In genomic region chr16:73232555-73233422, GRCh38 we compare ENCODE assay signal across 9 cellular contexts.
DNase-seq lines count a peak whose midpoint lies in the region; ATAC-seq and TF ChIP-seq lines count a peak whose summit lies in the region.
"Had no signal": no experiment of that assay in that cellular context is flagged by ENCODE, and none has a peak within 500 bp of the region (broad histone marks: within the 10 kb centered on the region; RNA-seq: fewer than 3 reads in every experiment).

No MANE protein-coding gene starts in this region.

- no peak overlapping the region for H3K4me2 ChIP-seq in neuronal stem cell (ENCODE audit: insufficient read depth, low read length, poor library complexity, severe bottlenecking)

- 100% methylated on average over 1 of the region's 27 CpGs; no CpG with 5 or more reads in 1 of the 2 donors for WGBS in neuronal stem cell (ENCODE audit: extremely low coverage in 2 of 2, insufficient read length in 2 of 2, insufficient replicate concordance in 1 of 2), 2 donors

- no peak for TF ChIP-seq CTCF in WERI-Rb-1 (IDR thresholded peaks at IDR 0.05; ENCODE audit: low read depth, low read length)

- peak; percentile 95 for DNase-seq in EH (ENCODE audit: low read depth)
- DNase-seq in RKO (ENCODE audit: low spot score): peak; percentile 80
- DNase-seq in glomerular visceral epithelial cell (ENCODE audit: extremely low spot score): peak; percentile 70
- no peak for DNase-seq in neuronal stem cell (ENCODE audit: low spot score)
- no peak for DNase-seq in WERI-Rb-1
- DNase-seq: stimulated activated naive CD8-positive, alpha-beta T cell treated with anti-CD3 and anti-CD28 coated beads, Interleukin-15, amount 100 ng/mL, for 72 hours had no signal

- H3K23ac ChIP-seq in neuronal stem cell (ENCODE audit: low read depth, low read length, poor library complexity): no peak overlapping the region

- H3K18ac ChIP-seq in neuronal stem cell (ENCODE audit: low read length): no peak overlapping the region

- no peak overlapping the region for H4K91ac ChIP-seq in neuronal stem cell (ENCODE audit: low read depth, low read length, poor library complexity)

- H2BK12ac ChIP-seq in neuronal stem cell (ENCODE audit: low read length): no peak overlapping the region

- H3K4me1 ChIP-seq in rectal smooth muscle tissue (ENCODE audit: control insufficient read depth, insufficient read depth, low read length) (no peaks in the 10 kb centered on the region), neuronal stem cell (ENCODE audit: control insufficient read depth in 2 of 2, insufficient read depth in 1 of 2, low read depth in 1 of 2, low read length in 2 of 2) (peaks cover 2 to 8% of the 10 kb centered on the region in 2 donors)

- no peak overlapping the region for H3K14ac ChIP-seq in neuronal stem cell (ENCODE audit: low read length)

- H3K27ac ChIP-seq in rectal smooth muscle tissue (ENCODE audit: low read depth, low read length): peak overlapping the region; percentile 57
- no peak overlapping the region for H3K27ac ChIP-seq in neuronal stem cell (replicated peaks; ENCODE audit: low read length)
- no peak overlapping the region for H3K27ac ChIP-seq in WERI-Rb-1

- H3K9me3 ChIP-seq in neuronal stem cell (replicated peaks in 1 of 2; ENCODE audit: control insufficient read depth in 2 of 2, insufficient read depth in 1 of 2, low read depth in 1 of 2, low read length in 2 of 2) (no peaks in the 10 kb centered on the region), WERI-Rb-1 (ENCODE audit: severe bottlenecking) (no peaks in the 10 kb centered on the region)

- ATAC-seq in GM21576 (IDR thresholded peaks at IDR 0.05; ENCODE audit: unreplicated experiment) (no peak), GM18868 (IDR thresholded peaks at IDR 0.05; ENCODE audit: unreplicated experiment) (no peak)
- ATAC-seq: stimulated activated naive CD8-positive, alpha-beta T cell treated with anti-CD3 and anti-CD28 coated beads, Interleukin-15, amount 100 ng/mL, for 72 hours had no signal

- no peak overlapping the region for H2AFZ ChIP-seq in neuronal stem cell (ENCODE audit: low read length)

- no peak overlapping the region for H2BK15ac ChIP-seq in neuronal stem cell (ENCODE audit: low read length)

- H3K9ac ChIP-seq in rectal smooth muscle tissue (ENCODE audit: low read length): no peak overlapping the region
- no peak overlapping the region for H3K9ac ChIP-seq in neuronal stem cell (ENCODE audit: low read depth, low read length, poor library complexity)

- no peaks in the 10 kb centered on the region for H3K79me1 ChIP-seq in neuronal stem cell (ENCODE audit: low read depth, low read length)

- no peak overlapping the region for H2AK5ac ChIP-seq in neuronal stem cell (ENCODE audit: low read depth, low read length)

- H3K4me3 ChIP-seq in rectal smooth muscle tissue (ENCODE audit: low read length) (peak overlapping the region; percentile 42), neuronal stem cell (ENCODE audit: low read length in 2 of 2) (no peak overlapping the region), WERI-Rb-1 (ENCODE audit: low read depth, low read length) (no peak overlapping the region)

- no peak overlapping the region for H3K4ac ChIP-seq in neuronal stem cell (ENCODE audit: low read length)

- H3K27me3 ChIP-seq in rectal smooth muscle tissue (ENCODE audit: control insufficient read depth, insufficient read depth, low read length) (no peaks in the 10 kb centered on the region), neuronal stem cell (ENCODE audit: control insufficient read depth in 3 of 3, insufficient read depth in 3 of 3, low read depth in 1 of 3, low read length in 3 of 3) (no peaks in the 10 kb centered on the region), WERI-Rb-1 (ENCODE audit: insufficient read depth, low read depth, severe bottlenecking) (peaks cover 37% of the 10 kb centered on the region)

- no peaks in the 10 kb centered on the region for H3K36me3 ChIP-seq in rectal smooth muscle tissue (ENCODE audit: control insufficient read depth, insufficient read depth, low read length)
- no peaks in the 10 kb centered on the region for H3K36me3 ChIP-seq in neuronal stem cell (replicated peaks in 1 of 2; ENCODE audit: control insufficient read depth in 2 of 2, insufficient read depth in 2 of 2, low read length in 2 of 2)
- H3K36me3 ChIP-seq in WERI-Rb-1: no peaks in the 10 kb centered on the region

- H4K8ac ChIP-seq in neuronal stem cell (ENCODE audit: low read depth, low read length): no peak overlapping the region

- no peak overlapping the region for H2BK5ac ChIP-seq in neuronal stem cell (ENCODE audit: low read length)

- no peak overlapping the region for H2BK120ac ChIP-seq in neuronal stem cell (ENCODE audit: low read depth, low read length)

Comparison
In these comparisons a context has a peak if more than half of its experiments do, and no peak if none do; other contexts are left out.
1. DNase-seq: peak in EH (single experiment), RKO (single experiment) and glomerular visceral epithelial cell (single experiment); none in neuronal stem cell (single experiment) and WERI-Rb-1 (single experiment).